Comparison of ENCODE assay signal across 8 cellular contexts in the genomic region with DNA sequence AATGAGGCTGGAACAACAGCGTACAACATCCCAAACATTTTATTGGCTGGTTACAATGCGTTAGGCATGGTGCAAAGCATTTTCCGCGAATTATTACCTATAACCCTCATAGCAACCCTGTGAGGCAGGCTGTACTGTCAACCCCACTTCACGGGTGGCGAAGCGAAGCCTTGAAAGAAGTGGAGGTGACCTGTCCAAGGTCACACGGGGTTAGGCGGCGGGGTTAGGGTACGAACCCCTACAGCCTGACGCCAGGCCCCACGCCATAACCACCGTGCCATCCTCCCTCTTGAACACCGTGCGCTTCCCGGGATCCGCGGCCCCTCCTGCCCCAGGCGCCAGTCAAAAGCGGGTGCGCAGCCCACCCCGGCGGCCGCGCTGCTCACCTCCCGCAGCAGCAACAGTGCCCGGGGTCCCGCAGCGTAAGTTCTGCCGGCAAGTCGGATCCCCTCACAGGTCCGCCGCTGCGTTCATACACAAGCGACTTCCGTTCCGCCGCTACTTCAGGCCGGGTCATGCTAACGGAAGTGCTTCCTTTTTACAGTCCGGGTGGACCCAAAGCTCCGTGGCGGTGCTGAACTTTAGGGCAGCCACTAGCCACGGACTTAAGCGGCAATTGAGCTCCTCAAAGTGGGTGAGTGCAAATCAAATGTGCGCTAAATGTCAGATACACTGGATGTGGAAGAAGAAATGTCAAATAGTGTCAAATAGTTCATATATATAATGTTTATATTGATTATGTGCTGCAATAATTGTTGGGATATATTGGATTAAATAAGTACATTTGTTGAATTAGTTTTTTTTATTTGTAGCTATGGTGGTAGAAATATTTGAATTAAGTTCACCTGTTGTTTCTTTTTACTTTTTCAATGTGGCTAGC. TPM values are rescaled to one million over a fixed set of nuclear protein-coding genes. Genes with fewer than 3 reads are reported as not detected.
DNase-seq lines count a peak whose midpoint lies in the region; ATAC-seq and TF ChIP-seq lines count a peak whose summit lies in the region.

A gene with protein sequence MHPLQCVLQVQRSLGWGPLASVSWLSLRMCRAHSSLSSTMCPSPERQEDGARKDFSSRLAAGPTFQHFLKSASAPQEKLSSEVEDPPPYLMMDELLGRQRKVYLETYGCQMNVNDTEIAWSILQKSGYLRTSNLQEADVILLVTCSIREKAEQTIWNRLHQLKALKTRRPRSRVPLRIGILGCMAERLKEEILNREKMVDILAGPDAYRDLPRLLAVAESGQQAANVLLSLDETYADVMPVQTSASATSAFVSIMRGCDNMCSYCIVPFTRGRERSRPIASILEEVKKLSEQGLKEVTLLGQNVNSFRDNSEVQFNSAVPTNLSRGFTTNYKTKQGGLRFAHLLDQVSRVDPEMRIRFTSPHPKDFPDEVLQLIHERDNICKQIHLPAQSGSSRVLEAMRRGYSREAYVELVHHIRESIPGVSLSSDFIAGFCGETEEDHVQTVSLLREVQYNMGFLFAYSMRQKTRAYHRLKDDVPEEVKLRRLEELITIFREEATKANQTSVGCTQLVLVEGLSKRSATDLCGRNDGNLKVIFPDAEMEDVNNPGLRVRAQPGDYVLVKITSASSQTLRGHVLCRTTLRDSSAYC (minus strand): TSS at position 478 of the 880 bp plus-strand sequence. CDS start 4,455 bp downstream, outside the sequence.

- under 1% methylated on average over 47 of the region's 47 CpGs for WGBS in right cardiac atrium
- 0 to 1% (median 0%) methylated on average over 47 of the region's 47 CpGs for WGBS in psoas muscle, 3 donors

- H3K27me3 ChIP-seq in right cardiac atrium (ENCODE audit: control insufficient read depth, insufficient read depth) (no peaks in the 10 kb centered on the region), psoas muscle (ENCODE audit: insufficient read depth in 3 of 3, low read length in 2 of 3) (no peaks in the 10 kb centered on the region)

- H3K9me3 ChIP-seq in right cardiac atrium (ENCODE audit: control insufficient read depth, low read length): no peaks in the 10 kb centered on the region
- H3K9me3 ChIP-seq in psoas muscle: no peaks in the 10 kb centered on the region

- intact Hi-C loops in right cardiac atrium (cut with DNase I): no loop called here
- intact Hi-C loops in psoas muscle (cut with DNase I): loop anchor here (5.0 kb wide), 2 partner anchors 41 to 266 kb away; a partner anchor contains a TSS

- H3K36me3 ChIP-seq in psoas muscle (ENCODE audit: insufficient read depth in 1 of 2, low read depth in 1 of 2): peaks cover 0 to 27% of the 10 kb centered on the region in 2 donors

- peak within 1 kb of the TSS; percentile 27 for H3K27ac ChIP-seq in right cardiac atrium (ENCODE audit: low read length)
- H3K27ac ChIP-seq in psoas muscle: peak within 1 kb of the TSS; percentile 83

- H3K4me1 ChIP-seq in right cardiac atrium (ENCODE audit: control insufficient read depth, insufficient read depth, low read length) (peaks cover 8% of the 10 kb centered on the region), psoas muscle (peaks cover 12% of the 10 kb centered on the region)

- DNase-seq in GM12864 (ENCODE audit: low read depth) (peak; percentile 86), NCI-H187 (lab: John Stamatoyannopoulos, UW) (peak; percentile 37 to 86), T-helper 2 cell (peak; percentile 68 to 95 (median 77)), amygdala (lab: John Stamatoyannopoulos, UW) (peak; percentile 12 to 90 (median 70)), right cardiac atrium (peak; percentile 85 to 93 (median 92)), psoas muscle (peak; percentile 85 to 91), ureter (ENCODE audit: low spot score) (peak; percentile 88)

- no peak for TF ChIP-seq CTCF in GM12864 (IDR thresholded peaks at IDR 0.05; ENCODE audit: low read depth, low read length, missing control alignments)
- TF ChIP-seq CTCF in psoas muscle (IDR thresholded peaks at IDR 0.05): no peak

- peak; percentile 82 for ATAC-seq in HG02852 (IDR thresholded peaks at IDR 0.05; ENCODE audit: unreplicated experiment)
- ATAC-seq in right cardiac atrium: peak; percentile 95 to 96
- peak; percentile 95 to 96 (median 95) for ATAC-seq in psoas muscle

- peak within 1 kb of the TSS; percentile 80 for H3K4me3 ChIP-seq in GM12864 (ENCODE audit: low read depth, low read length)
- H3K4me3 ChIP-seq in right cardiac atrium (ENCODE audit: low read length): peak within 1 kb of the TSS; percentile 74
- peak within 1 kb of the TSS; percentile 96 for H3K4me3 ChIP-seq in psoas muscle

RNA-seq across cellular contexts. Expression of the gene that starts here (rescaled TPM):
- 10 to 100 TPM; 22.4 to 27.0 (median 24.6) TPM for total RNA-seq in right cardiac atrium
- 26.0 TPM for polyA plus RNA-seq in right cardiac atrium
- total RNA-seq in psoas muscle: 10 to 100 TPM; 14.7 to 28.4 (median 22.8) TPM
- polyA plus RNA-seq in psoas muscle: 10 to 100 TPM; 25.8 to 43.3 (median 26.2) TPM
- total RNA-seq in ureter: 24.9 TPM

Comparison
In these comparisons a context has a peak if more than half of its experiments do, and no peak if none do; other contexts are left out.
1. Peak in every context shown above with its lines: DNase-seq, ATAC-seq, H3K4me3 ChIP-seq and H3K27ac ChIP-seq.
2. intact Hi-C loops: an anchor here in psoas muscle (5.0 kb wide); none called in right cardiac atrium.